In genomic region chr4:132859929-132860328, GRCh38 we compare ENCODE assay signal across 1 cellular context.
TF ChIP-seq lines count a peak whose summit lies in the region.

No MANE protein-coding gene starts in this region.

TF ChIP-seq in A549, 52 proteins besides CTCF, POLR2A, EP300 and RAD21 (continued from another document):
- TF ChIP-seq ATOH8 (CRISPR knock-in tag; IDR thresholded peaks at IDR 0.05; ENCODE audit: low read depth) = no peak
- peak; percentile 52 for TF ChIP-seq MAFK (IDR thresholded peaks at IDR 0.05; ENCODE audit: partially characterized antibody)
- TF ChIP-seq EHF (CRISPR knock-in tag; IDR thresholded peaks at IDR 0.05) = no peak
- TF ChIP-seq ESRRA (IDR thresholded peaks at IDR 0.05; ENCODE audit: borderline replicate concordance, low read length) = no peak
- no peak for TF ChIP-seq BHLHE40 (IDR thresholded peaks at IDR 0.05; ENCODE audit: low read depth, low read length)
- no peak for TF ChIP-seq MAX (IDR thresholded peaks at IDR 0.05)
TF ChIP-seq in A549: peak in this region for 1.
